ENCODE assay signal across 30 cellular contexts in genomic region chr7:104529567-104529966, GRCh38.
"Had no signal": no experiment of that assay in that cellular context is flagged by ENCODE, and none has a peak within 500 bp of the region (broad histone marks: within the 10 kb centered on the region; RNA-seq: fewer than 3 reads in every experiment).

No MANE protein-coding gene starts in this region.

- H3K27me3 ChIP-seq: adrenal gland, body of pancreas, heart left ventricle, left lung, right atrium auricular region, suprapubic skin, tibial artery had no signal

- DNase-seq: activated CD4-positive, alpha-beta memory T cell treated with anti-CD3 and anti-CD28 coated beads for 36 hours; activated CD4-positive, alpha-beta T cell treated with anti-CD3 and anti-CD28 coated beads, Interleukin-2, amount 10 ng/mL, durations not matched to agents 24 days and 14 days; activated CD4-positive, CD25-positive, alpha-beta regulatory T cell; activated CD8-positive, alpha-beta memory T cell treated with anti-CD3 and anti-CD28 coated beads, Interleukin-2, amount 50 U/mL, for 4 hours; activated effector memory CD4-positive, alpha-beta T cell treated with anti-CD3 and anti-CD28 coated beads, Interleukin-2, amount 50 U/mL, for 16 hours; activated naive CD4-positive, alpha-beta T cell treated with anti-CD3 and anti-CD28 coated beads for 36 hours; activated naive CD8-positive, alpha-beta T cell treated with anti-CD3 and anti-CD28 coated beads for 36 hours; activated T-cell treated with anti-CD3 and anti-CD28 coated beads, Interleukin-2, amount 50 U/mL, for 1 hour; adrenal gland; aorta; body of pancreas; dorsolateral prefrontal cortex; effector memory CD4-positive, alpha-beta T cell; erythroblast; foreskin fibroblast; heart left ventricle; hypothalamus; immature natural killer cell; kidney glomerular epithelial cell; left lung; lower lobe of right lung; mesendoderm; stimulated activated CD4-positive, alpha-beta T cell treated with anti-CD3 and anti-CD28 coated beads, Interleukin-15, amount 100 ng/mL, for 24 hours; stimulated activated CD4-positive, alpha-beta T cell treated with anti-CD3 and anti-CD28 coated beads, Interleukin-2, amount 100 ng/mL, for 24 hours; stimulated activated naive CD4-positive, alpha-beta T cell; tibial artery had no signal

- H3K9me3 ChIP-seq: adrenal gland, body of pancreas, heart left ventricle, left lung, lower lobe of right lung, right atrium auricular region, suprapubic skin, tibial artery had no signal

- H3K4me3 ChIP-seq: adrenal gland, body of pancreas, coronary artery, dorsolateral prefrontal cortex, heart left ventricle, left lung, lower lobe of right lung, right atrium auricular region, suprapubic skin, tibial artery had no signal

- H3K36me3 ChIP-seq: adrenal gland, heart left ventricle, left lung, lower lobe of right lung, right atrium auricular region, suprapubic skin, tibial artery had no signal

- ATAC-seq: body of pancreas; heart left ventricle; left lung; lower lobe of right lung; natural killer cell treated with Interleukin-12 subunit alpha and Interleukin-12 subunit beta and Interleukin-15 and Interleukin-18, amount 100 ng/mL, for 72 hours had no signal

- H3K4me1 ChIP-seq: adrenal gland, body of pancreas, heart left ventricle, left lung, lower lobe of right lung, right atrium auricular region, suprapubic skin, tibial artery had no signal

- H3K27ac ChIP-seq: adrenal gland, body of pancreas, coronary artery, dorsolateral prefrontal cortex, heart left ventricle, left lung, lower lobe of right lung, right atrium auricular region, suprapubic skin, tibial artery had no signal
